ENCODE assay signal across 15 cellular contexts in the genomic region with DNA sequence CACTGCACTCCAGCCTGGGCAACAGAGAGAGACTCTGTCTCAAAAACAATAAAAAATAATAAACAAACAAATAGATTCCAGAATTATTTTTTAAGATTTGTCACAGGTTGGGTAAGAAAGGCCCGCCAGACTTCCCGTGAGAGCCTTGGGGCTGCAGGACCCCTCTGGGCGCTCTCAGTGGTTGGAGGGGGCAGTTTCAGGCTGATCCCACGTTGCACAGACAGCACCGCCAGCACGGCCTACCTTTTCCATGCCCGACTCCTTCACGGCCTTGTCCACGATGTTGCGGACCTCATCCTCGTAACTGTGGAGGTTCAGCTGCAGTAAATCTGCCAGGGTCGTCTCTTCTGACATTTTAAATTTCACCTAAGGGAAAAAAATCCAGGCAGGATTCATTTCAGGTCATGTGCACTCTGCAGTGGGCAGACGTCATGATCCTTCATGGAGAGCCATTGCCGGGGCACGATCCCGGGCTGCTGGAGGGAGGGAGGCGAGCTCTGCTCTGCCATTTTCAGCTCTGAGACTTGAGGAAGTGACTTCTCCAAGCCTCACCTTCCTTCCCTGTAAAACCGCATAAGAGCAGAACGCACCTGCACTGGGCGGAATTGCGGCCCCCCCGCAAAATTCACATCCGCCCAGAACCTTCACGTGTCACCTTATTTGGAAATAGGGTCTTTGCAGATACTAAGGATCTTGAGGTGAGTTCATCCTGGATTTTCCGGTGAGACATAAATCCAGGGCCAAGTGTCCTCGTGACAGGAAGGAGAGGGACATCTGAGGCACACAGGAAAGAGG.
A peak's percentile ranks its signal among the peaks of the same experiment; 100 is the strongest.
DNase-seq lines count a peak whose midpoint lies in the region; ATAC-seq, FAIRE-seq and TF ChIP-seq lines count a peak whose summit lies in the region.
"Had no signal": no experiment of that assay in that cellular context is flagged by ENCODE, and none has a peak within 500 bp of the region (broad histone marks: within the 10 kb centered on the region; RNA-seq: fewer than 3 reads in every experiment).

No MANE protein-coding gene starts in this region.

- TF ChIP-seq CTCF in GM23338 (conservative IDR thresholded peaks at IDR 0.05; ENCODE audit: low read depth in 2 of 2), result no peak
- TF ChIP-seq CTCF in kidney (IDR thresholded peaks at IDR 0.05; ENCODE audit: borderline replicate concordance, extremely low read depth, insufficient read depth), result no peak
- no peak for TF ChIP-seq CTCF in spleen (IDR thresholded peaks at IDR 0.05 in 8 of 11, conservative IDR thresholded peaks at IDR 0.05 in 3 of 11)

- H3K9me3 ChIP-seq in kidney (ENCODE audit: control insufficient read depth in 1 of 2, low read length in 2 of 2), result no peaks in the 10 kb centered on the region
- H3K9me3 ChIP-seq in spleen, result no peaks in the 10 kb centered on the region

- 84 to 91% (median 89%) methylated on average over 26 of the region's 26 CpGs for WGBS in spleen, 5 donors

- no peaks in the 10 kb centered on the region for H3K27me3 ChIP-seq in GM23338 (ENCODE audit: insufficient read depth)
- H3K27me3 ChIP-seq in spleen (replicated peaks in 1 of 7), result peaks cover 0 to 23% (median 0%) of the 10 kb centered on the region in 7 donors

- FAIRE-seq in HTR-8/SVneo (lab: Jason Lieb, UNC) (peak; percentile 54), kidney (lab: Jason Lieb, UNC) (no peak)
- FAIRE-seq: A204.1 had no signal

- no peak for ATAC-seq in GM23338

- no peaks in the 10 kb centered on the region for H3K36me3 Mint-ChIP-seq in GM23338 (ENCODE audit: low read depth)
- H3K36me3 Mint-ChIP-seq: CD4-positive, alpha-beta memory T cell; IgD-negative memory B cell had no signal

- H3K27ac ChIP-seq in GM23338 (ENCODE audit: low read depth) (no peak overlapping the region), kidney (ENCODE audit: low read depth in 2 of 2, low read length in 2 of 2) (no peak overlapping the region), spleen (no peak overlapping the region)
- H3K27ac ChIP-seq: C4-2B had no signal

- H3K27me3 Mint-ChIP-seq in GM23338 (ENCODE audit: insufficient read depth, low read depth, poor library complexity), result peaks cover 6% of the 10 kb centered on the region
- H3K27me3 Mint-ChIP-seq: IgD-negative memory B cell had no signal

- H3K9me2 ChIP-seq in GM23338 (ENCODE audit: insufficient read depth), result no peaks in the 10 kb centered on the region

- H3K4me1 Mint-ChIP-seq in GM23338, result peaks cover 3% of the 10 kb centered on the region; the same call in 1 of the 3 replicates
- H3K4me1 Mint-ChIP-seq: B cell; CD4-positive, alpha-beta memory T cell; H9; IgD-negative memory B cell had no signal

- intact Hi-C loops in kidney (cut with DNase I), result no loop called here
- intact Hi-C loops in spleen (cut with DNase I; ENCODE audit: low total_unique reads), result no loop called here

- H3K4me3 ChIP-seq in GM23338 (no peak overlapping the region), kidney (ENCODE audit: low read length in 2 of 2) (no peak overlapping the region), spleen (no peak overlapping the region)

- H4K20me1 ChIP-seq in GM23338 (replicated peaks; ENCODE audit: insufficient read depth), result no peaks in the 10 kb centered on the region

- peak overlapping the region; percentile 43 for H2AFZ ChIP-seq in GM23338

- H3F3A ChIP-seq in GM23338 (replicated peaks; ENCODE audit: low read depth), result no peaks in the 10 kb centered on the region

- peaks cover 5% of the 10 kb centered on the region; the same call in 1 of the 3 replicates for H3K9me3 Mint-ChIP-seq in GM23338
- H3K9me3 Mint-ChIP-seq: CD4-positive, alpha-beta memory T cell; IgD-negative memory B cell had no signal

- no peak overlapping the region; the same call in 1 of the 2 replicates for H3K27ac Mint-ChIP-seq in GM23338
- H3K27ac Mint-ChIP-seq: B cell, H9 had no signal

- no peak for TF ChIP-seq POLR2A in spleen (IDR thresholded peaks at IDR 0.05)

- H3K36me3 ChIP-seq in GM23338 (ENCODE audit: insufficient read depth) (no peaks in the 10 kb centered on the region), kidney (ENCODE audit: control insufficient read depth in 1 of 2, insufficient read depth in 2 of 2, low read length in 2 of 2) (no peaks in the 10 kb centered on the region), spleen (no peaks in the 10 kb centered on the region)

- DNase-seq in GM23338 (ENCODE audit: low spot score) (no peak), HTR-8/SVneo (ENCODE audit: insufficient read length, low spot score) (no peak), kidney (peak; percentile 38), spleen (peak; percentile 41), DMS53 (lab: John Stamatoyannopoulos, UW) (no peak), NCI-H748 treated with DMSO at 0.1 percent for 48 hours (lab: John Stamatoyannopoulos, UW) (no peak)
- no peak for DNase-seq in NK-92 treated with Interleukin-12 subunit alpha and Interleukin-12 subunit beta, amount 100 ng/mL, for 24 hours (lab: John Stamatoyannopoulos, UW)
- DNase-seq: CD4-positive, alpha-beta memory T cell; DMS79 treated with DMSO at 0.1 percent for 48 hours; GDM1; H9 had no signal

- H3K4me1 ChIP-seq in GM23338 (ENCODE audit: insufficient read depth) (no peaks in the 10 kb centered on the region), kidney (ENCODE audit: control insufficient read depth in 1 of 2, insufficient read depth in 1 of 2, low read depth in 1 of 2, low read length in 2 of 2) (no peaks in the 10 kb centered on the region), spleen (no peaks in the 10 kb centered on the region)

- H3K4me3 Mint-ChIP-seq in GM23338, result no peak overlapping the region
- H3K4me3 Mint-ChIP-seq: B cell, H9 had no signal

- no peak overlapping the region for H3K9ac ChIP-seq in kidney (ENCODE audit: low read length in 2 of 2)

- no peaks in the 10 kb centered on the region for H3K79me2 ChIP-seq in GM23338 (replicated peaks; ENCODE audit: insufficient read depth)

- no peak overlapping the region for H3K4me2 ChIP-seq in GM23338

TF ChIP-seq in GM23338, 12 proteins besides CTCF, POLR2A, EP300 and RAD21 (continues in another document):
- TF ChIP-seq STAT1 (IDR thresholded peaks at IDR 0.05; ENCODE audit: unreplicated experiment) (no peak), ZNF114 (CRISPR knock-in tag; IDR thresholded peaks at IDR 0.05) (no peak), CREB1 (CRISPR knock-in tag; IDR thresholded peaks at IDR 0.05; ENCODE audit: low read depth) (no peak), EZH2 (IDR thresholded peaks at IDR 0.05; ENCODE audit: low read depth, unreplicated experiment) (no peak), EZH2phosphoT487 (IDR thresholded peaks at IDR 0.05; ENCODE audit: unreplicated experiment) (no peak), JUNB (IDR thresholded peaks at IDR 0.05; ENCODE audit: unreplicated experiment) (no peak), POLR2AphosphoS5 (IDR thresholded peaks at IDR 0.05; ENCODE audit: low read depth) (no peak)
- TF ChIP-seq, protein P1, sequence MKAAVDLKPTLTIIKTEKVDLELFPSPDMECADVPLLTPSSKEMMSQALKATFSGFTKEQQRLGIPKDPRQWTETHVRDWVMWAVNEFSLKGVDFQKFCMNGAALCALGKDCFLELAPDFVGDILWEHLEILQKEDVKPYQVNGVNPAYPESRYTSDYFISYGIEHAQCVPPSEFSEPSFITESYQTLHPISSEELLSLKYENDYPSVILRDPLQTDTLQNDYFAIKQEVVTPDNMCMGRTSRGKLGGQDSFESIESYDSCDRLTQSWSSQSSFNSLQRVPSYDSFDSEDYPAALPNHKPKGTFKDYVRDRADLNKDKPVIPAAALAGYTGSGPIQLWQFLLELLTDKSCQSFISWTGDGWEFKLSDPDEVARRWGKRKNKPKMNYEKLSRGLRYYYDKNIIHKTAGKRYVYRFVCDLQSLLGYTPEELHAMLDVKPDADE (IDR thresholded peaks at IDR 0.05), result no peak
- TF ChIP-seq, protein P2, sequence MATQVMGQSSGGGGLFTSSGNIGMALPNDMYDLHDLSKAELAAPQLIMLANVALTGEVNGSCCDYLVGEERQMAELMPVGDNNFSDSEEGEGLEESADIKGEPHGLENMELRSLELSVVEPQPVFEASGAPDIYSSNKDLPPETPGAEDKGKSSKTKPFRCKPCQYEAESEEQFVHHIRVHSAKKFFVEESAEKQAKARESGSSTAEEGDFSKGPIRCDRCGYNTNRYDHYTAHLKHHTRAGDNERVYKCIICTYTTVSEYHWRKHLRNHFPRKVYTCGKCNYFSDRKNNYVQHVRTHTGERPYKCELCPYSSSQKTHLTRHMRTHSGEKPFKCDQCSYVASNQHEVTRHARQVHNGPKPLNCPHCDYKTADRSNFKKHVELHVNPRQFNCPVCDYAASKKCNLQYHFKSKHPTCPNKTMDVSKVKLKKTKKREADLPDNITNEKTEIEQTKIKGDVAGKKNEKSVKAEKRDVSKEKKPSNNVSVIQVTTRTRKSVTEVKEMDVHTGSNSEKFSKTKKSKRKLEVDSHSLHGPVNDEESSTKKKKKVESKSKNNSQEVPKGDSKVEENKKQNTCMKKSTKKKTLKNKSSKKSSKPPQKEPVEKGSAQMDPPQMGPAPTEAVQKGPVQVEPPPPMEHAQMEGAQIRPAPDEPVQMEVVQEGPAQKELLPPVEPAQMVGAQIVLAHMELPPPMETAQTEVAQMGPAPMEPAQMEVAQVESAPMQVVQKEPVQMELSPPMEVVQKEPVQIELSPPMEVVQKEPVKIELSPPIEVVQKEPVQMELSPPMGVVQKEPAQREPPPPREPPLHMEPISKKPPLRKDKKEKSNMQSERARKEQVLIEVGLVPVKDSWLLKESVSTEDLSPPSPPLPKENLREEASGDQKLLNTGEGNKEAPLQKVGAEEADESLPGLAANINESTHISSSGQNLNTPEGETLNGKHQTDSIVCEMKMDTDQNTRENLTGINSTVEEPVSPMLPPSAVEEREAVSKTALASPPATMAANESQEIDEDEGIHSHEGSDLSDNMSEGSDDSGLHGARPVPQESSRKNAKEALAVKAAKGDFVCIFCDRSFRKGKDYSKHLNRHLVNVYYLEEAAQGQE (IDR thresholded peaks at IDR 0.05; ENCODE audit: unreplicated experiment), result no peak

Comparison
In these comparisons a context has a peak if more than half of its experiments do, and no peak if none do; other contexts are left out.
1. DNase-seq: peak in kidney (single experiment) and spleen (single experiment); none in GM23338 (single experiment), HTR-8/SVneo (single experiment), NK-92 treated with Interleukin-12 subunit alpha and Interleukin-12 subunit beta, amount 100 ng/mL, for 24 hours (single experiment), DMS53 (single experiment) and NCI-H748 treated with DMSO at 0.1 percent for 48 hours (single experiment).